In the genomic region with DNA sequence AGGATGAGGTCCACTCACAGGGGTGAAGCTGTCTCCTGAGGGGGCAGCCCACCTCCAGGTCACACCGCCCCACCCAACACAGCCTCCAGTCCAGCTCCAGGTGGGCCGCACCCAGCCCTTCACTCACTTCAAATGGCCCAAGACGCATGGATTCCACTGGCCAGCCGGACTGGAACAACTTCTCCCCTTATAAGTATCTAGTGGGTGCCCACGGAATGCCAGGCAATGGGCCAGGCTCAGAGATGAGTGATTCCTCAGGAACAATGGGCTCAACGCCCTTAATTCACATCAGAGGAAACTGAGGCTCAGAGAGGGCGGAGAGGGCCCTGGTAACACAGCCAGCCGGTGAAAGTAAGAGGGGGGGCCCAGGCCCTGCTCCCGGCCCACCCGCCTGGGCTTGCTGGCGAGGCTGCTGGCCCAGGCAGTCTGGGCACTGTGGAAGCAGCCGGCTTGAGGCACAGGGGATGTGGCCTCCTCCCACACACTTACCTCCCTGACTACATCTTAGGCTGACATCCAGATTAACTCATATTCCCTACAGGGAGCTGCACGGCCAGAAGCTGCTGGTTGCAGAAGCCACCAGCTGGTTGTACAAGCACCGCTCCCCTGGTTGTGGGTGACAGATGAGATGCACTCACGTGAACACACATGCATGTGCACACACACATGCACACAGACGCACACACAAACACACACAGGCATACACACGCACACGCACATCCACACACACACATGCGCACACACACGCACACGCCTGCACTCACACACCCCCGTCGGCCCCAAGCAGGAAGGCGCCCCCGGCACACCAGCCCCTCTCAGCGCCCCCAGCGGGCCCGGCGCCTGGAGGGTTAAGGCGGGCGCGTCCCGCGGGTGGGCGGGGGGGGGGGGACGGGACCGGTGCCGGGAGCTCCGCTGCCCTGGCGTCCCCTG, we compare ENCODE assay signal across 9 cellular contexts. TPM values are rescaled to one million over a fixed set of nuclear protein-coding genes. Genes with fewer than 3 reads are reported as not detected.
DNase-seq lines count a peak whose midpoint lies in the region; TF ChIP-seq lines count a peak whose summit lies in the region.
"Had no signal": no experiment of that assay in that cellular context is flagged by ENCODE, and none has a peak within 500 bp of the region (broad histone marks: within the 10 kb centered on the region; RNA-seq: fewer than 3 reads in every experiment).

No MANE protein-coding gene starts in this region.

- DNase-seq in 8988T = peak; percentile 59
- DNase-seq in GOT3 (lab: John Stamatoyannopoulos, UW) = peak; percentile 61
- peak; percentile 76 for DNase-seq in SW480 (ENCODE audit: low spot score)
- no peak for DNase-seq in epithelial cell of proximal tubule (ENCODE audit: low read depth)
- peak; percentile 87 for DNase-seq in myocyte (ENCODE audit: low read depth)
- DNase-seq in GM13977 (ENCODE audit: low spot score) = no peak
- DNase-seq in NCI-H1436 (lab: John Stamatoyannopoulos, UW) = no peak
- DNase-seq in NCI-H187 treated with DMSO at 0.1 percent for 48 hours (lab: John Stamatoyannopoulos, UW) = no peak

- TF ChIP-seq CTCF in epithelial cell of proximal tubule (conservative IDR thresholded peaks at IDR 0.05; ENCODE audit: low read depth, low read length) (no peak), GM13977 (IDR thresholded peaks at IDR 0.05; ENCODE audit: extremely low read depth, insufficient read depth, missing control alignments) (no peak)

- in situ Hi-C loops in GM13977 (cut with MboI; ENCODE audit: low pct_unique_long_range_greater_than_20kb, low sequenced_read_pairs, unreplicated experiment) = no loop called here

- H3K4me3 ChIP-seq in epithelial cell of proximal tubule (ENCODE audit: low read depth, low read length) = peak overlapping the region; percentile 63
- H3K4me3 ChIP-seq: GM12878 had no signal

RNA-seq across cellular contexts. Expression of gene FAM20C, which starts 1.0 kb away (rescaled TPM):
- 84.2 and 85.0 TPM in 2 replicates for total RNA-seq in epithelial cell of proximal tubule
- total RNA-seq in myocyte = 21.7 and 37.3 TPM in 2 replicates
- 35.9 TPM for polyA plus RNA-seq in myocyte (2012)
- polyA plus RNA-seq: GM12878 had no signal

Comparison
In these comparisons a context has a peak if more than half of its experiments do, and no peak if none do; other contexts are left out.
1. DNase-seq: peak in 8988T (single experiment), GOT3 (single experiment), SW480 (single experiment) and myocyte (single experiment); none in epithelial cell of proximal tubule (single experiment), GM13977 (single experiment), NCI-H1436 (single experiment) and NCI-H187 treated with DMSO at 0.1 percent for 48 hours (single experiment).